ENCODE assay signal across 1 cellular context in the genomic region with DNA sequence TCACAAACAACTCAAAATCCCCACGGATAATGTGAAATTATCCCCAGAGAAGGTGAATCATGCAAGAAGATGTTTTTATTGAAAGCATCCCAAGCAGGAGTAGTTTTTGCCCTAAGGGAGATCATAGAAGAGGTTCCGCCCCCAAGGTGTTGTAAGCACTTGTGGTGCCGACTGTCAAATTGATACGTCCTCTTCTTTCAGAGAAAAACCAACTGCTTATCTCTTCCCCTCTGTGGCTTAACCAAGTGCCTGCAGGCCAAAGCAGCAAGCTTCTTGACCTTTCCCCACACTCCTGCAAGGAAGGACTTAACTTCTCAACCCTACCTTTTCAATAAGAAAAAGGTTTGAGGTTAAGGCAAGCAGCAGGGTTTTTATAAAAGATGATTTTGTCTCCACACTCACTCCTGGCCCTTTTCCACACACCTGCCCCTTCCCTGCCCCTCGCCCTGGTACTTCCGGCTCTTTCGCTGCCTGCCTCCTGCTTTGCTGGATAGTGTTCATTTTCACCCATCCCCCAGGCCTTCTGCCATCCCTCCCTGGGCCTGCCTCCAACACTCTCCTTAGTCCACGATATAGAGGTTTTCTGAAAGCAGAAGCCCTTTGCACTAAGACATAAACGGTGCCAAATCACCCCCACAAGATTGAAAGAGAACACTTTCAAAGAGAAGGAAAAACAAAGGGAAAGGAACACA.
TF ChIP-seq lines count a peak whose summit lies in the region.

No MANE protein-coding gene starts in this region.

TF ChIP-seq in K562, 482 proteins besides CTCF, POLR2A, EP300 and RAD21 (continued from another document):
- TF ChIP-seq MLX (CRISPR knock-in tag; conservative IDR thresholded peaks at IDR 0.05), result no peak
- no peak for TF ChIP-seq SETDB1 (IDR thresholded peaks at IDR 0.05; ENCODE audit: low read length)
- no peak for TF ChIP-seq CSDE1 (IDR thresholded peaks at IDR 0.05)
- TF ChIP-seq MECOM (CRISPR knock-in tag; IDR thresholded peaks at IDR 0.05), result peak; percentile 90; the same call in 1 of the 2 replicates
- 0 out of 2 replicates have a peak, but pooled peaks have one; percentile 21 for TF ChIP-seq SOX6 (IDR thresholded peaks at IDR 0.05)
- peak; percentile 43 for TF ChIP-seq RBBP5 (IDR thresholded peaks at IDR 0.05; ENCODE audit: borderline replicate concordance, insufficient read depth, low read length, poor library complexity, severe bottlenecking)
- TF ChIP-seq ZNF197 (CRISPR knock-in tag; IDR thresholded peaks at IDR 0.05; ENCODE audit: low read depth), result no peak
- no peak for TF ChIP-seq HOXB6 (CRISPR knock-in tag; IDR thresholded peaks at IDR 0.05; ENCODE audit: borderline replicate concordance)
- no peak for TF ChIP-seq RBM34 (IDR thresholded peaks at IDR 0.05; ENCODE audit: borderline replicate concordance, insufficient read depth, low read length)
- peak; percentile 33; the same call in 1 of the 2 replicates for TF ChIP-seq TEAD4 (IDR thresholded peaks at IDR 0.05; ENCODE audit: low read length)
- TF ChIP-seq TEAD4 (CRISPR knock-in tag; IDR thresholded peaks at IDR 0.05; ENCODE audit: borderline replicate concordance), result no peak
- TF ChIP-seq PTTG1 (tag; IDR thresholded peaks at IDR 0.05; ENCODE audit: low read depth), result no peak
- no peak for TF ChIP-seq TARDBP (IDR thresholded peaks at IDR 0.05)
- TF ChIP-seq, protein P1, sequence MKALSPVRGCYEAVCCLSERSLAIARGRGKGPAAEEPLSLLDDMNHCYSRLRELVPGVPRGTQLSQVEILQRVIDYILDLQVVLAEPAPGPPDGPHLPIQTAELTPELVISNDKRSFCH (CRISPR knock-in tag; IDR thresholded peaks at IDR 0.05), result no peak
- TF ChIP-seq, protein P1 (tag; IDR thresholded peaks at IDR 0.05), result peak; percentile 90
- TF ChIP-seq, protein P2, sequence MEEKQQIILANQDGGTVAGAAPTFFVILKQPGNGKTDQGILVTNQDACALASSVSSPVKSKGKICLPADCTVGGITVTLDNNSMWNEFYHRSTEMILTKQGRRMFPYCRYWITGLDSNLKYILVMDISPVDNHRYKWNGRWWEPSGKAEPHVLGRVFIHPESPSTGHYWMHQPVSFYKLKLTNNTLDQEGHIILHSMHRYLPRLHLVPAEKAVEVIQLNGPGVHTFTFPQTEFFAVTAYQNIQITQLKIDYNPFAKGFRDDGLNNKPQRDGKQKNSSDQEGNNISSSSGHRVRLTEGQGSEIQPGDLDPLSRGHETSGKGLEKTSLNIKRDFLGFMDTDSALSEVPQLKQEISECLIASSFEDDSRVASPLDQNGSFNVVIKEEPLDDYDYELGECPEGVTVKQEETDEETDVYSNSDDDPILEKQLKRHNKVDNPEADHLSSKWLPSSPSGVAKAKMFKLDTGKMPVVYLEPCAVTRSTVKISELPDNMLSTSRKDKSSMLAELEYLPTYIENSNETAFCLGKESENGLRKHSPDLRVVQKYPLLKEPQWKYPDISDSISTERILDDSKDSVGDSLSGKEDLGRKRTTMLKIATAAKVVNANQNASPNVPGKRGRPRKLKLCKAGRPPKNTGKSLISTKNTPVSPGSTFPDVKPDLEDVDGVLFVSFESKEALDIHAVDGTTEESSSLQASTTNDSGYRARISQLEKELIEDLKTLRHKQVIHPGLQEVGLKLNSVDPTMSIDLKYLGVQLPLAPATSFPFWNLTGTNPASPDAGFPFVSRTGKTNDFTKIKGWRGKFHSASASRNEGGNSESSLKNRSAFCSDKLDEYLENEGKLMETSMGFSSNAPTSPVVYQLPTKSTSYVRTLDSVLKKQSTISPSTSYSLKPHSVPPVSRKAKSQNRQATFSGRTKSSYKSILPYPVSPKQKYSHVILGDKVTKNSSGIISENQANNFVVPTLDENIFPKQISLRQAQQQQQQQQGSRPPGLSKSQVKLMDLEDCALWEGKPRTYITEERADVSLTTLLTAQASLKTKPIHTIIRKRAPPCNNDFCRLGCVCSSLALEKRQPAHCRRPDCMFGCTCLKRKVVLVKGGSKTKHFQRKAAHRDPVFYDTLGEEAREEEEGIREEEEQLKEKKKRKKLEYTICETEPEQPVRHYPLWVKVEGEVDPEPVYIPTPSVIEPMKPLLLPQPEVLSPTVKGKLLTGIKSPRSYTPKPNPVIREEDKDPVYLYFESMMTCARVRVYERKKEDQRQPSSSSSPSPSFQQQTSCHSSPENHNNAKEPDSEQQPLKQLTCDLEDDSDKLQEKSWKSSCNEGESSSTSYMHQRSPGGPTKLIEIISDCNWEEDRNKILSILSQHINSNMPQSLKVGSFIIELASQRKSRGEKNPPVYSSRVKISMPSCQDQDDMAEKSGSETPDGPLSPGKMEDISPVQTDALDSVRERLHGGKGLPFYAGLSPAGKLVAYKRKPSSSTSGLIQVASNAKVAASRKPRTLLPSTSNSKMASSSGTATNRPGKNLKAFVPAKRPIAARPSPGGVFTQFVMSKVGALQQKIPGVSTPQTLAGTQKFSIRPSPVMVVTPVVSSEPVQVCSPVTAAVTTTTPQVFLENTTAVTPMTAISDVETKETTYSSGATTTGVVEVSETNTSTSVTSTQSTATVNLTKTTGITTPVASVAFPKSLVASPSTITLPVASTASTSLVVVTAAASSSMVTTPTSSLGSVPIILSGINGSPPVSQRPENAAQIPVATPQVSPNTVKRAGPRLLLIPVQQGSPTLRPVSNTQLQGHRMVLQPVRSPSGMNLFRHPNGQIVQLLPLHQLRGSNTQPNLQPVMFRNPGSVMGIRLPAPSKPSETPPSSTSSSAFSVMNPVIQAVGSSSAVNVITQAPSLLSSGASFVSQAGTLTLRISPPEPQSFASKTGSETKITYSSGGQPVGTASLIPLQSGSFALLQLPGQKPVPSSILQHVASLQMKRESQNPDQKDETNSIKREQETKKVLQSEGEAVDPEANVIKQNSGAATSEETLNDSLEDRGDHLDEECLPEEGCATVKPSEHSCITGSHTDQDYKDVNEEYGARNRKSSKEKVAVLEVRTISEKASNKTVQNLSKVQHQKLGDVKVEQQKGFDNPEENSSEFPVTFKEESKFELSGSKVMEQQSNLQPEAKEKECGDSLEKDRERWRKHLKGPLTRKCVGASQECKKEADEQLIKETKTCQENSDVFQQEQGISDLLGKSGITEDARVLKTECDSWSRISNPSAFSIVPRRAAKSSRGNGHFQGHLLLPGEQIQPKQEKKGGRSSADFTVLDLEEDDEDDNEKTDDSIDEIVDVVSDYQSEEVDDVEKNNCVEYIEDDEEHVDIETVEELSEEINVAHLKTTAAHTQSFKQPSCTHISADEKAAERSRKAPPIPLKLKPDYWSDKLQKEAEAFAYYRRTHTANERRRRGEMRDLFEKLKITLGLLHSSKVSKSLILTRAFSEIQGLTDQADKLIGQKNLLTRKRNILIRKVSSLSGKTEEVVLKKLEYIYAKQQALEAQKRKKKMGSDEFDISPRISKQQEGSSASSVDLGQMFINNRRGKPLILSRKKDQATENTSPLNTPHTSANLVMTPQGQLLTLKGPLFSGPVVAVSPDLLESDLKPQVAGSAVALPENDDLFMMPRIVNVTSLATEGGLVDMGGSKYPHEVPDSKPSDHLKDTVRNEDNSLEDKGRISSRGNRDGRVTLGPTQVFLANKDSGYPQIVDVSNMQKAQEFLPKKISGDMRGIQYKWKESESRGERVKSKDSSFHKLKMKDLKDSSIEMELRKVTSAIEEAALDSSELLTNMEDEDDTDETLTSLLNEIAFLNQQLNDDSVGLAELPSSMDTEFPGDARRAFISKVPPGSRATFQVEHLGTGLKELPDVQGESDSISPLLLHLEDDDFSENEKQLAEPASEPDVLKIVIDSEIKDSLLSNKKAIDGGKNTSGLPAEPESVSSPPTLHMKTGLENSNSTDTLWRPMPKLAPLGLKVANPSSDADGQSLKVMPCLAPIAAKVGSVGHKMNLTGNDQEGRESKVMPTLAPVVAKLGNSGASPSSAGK (IDR thresholded peaks at IDR 0.05), result no peak
- no peak for TF ChIP-seq SRSF9 (IDR thresholded peaks at IDR 0.05; ENCODE audit: borderline replicate concordance, low read depth, low read length)
- 0 out of 2 replicates have a peak, but pooled peaks have one; percentile 29 for TF ChIP-seq SMARCE1 (IDR thresholded peaks at IDR 0.05)
- TF ChIP-seq SRSF3 (IDR thresholded peaks at IDR 0.05; ENCODE audit: insufficient read depth, low read length), result no peak
- 0 out of 2 replicates have a peak, but pooled peaks have one; percentile 31 for TF ChIP-seq HDAC2 (IDR thresholded peaks at IDR 0.05)
- TF ChIP-seq MIER1 (IDR thresholded peaks at IDR 0.05; ENCODE audit: low read depth), result no peak
- TF ChIP-seq FIP1L1 (IDR thresholded peaks at IDR 0.05; ENCODE audit: low read depth, low read length, poor library complexity, severe bottlenecking), result no peak
- 0 out of 4 replicates have a peak, but pooled peaks of 1 of the 2 experiments have one; percentile 20 for TF ChIP-seq TBL1XR1 (IDR thresholded peaks at IDR 0.05; ENCODE audit: low read length in 2 of 2)
- no peak for TF ChIP-seq LARP7 (IDR thresholded peaks at IDR 0.05)
- TF ChIP-seq CBFA2T3 (IDR thresholded peaks at IDR 0.05), result peak; percentile 76
- TF ChIP-seq, protein P3, sequence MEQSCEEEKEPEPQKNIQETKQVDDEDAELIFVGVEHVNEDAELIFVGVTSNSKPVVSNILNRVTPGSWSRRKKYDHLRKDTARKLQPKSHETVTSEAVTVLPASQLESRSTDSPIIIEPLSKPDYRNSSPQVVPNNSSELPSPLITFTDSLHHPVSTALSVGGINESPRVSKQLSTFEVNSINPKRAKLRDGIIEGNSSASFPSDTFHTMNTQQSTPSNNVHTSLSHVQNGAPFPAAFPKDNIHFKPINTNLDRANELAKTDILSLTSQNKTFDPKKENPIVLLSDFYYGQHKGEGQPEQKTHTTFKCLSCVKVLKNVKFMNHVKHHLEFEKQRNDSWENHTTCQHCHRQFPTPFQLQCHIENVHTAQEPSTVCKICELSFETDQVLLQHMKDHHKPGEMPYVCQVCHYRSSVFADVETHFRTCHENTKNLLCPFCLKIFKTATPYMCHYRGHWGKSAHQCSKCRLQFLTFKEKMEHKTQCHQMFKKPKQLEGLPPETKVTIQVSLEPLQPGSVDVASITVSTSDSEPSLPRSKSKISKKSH (CRISPR knock-in tag; IDR thresholded peaks at IDR 0.05), result no peak
- TF ChIP-seq SMAD1 (IDR thresholded peaks at IDR 0.05; ENCODE audit: low read depth, low read length, partially characterized antibody), result no peak
- TF ChIP-seq, protein P4, sequence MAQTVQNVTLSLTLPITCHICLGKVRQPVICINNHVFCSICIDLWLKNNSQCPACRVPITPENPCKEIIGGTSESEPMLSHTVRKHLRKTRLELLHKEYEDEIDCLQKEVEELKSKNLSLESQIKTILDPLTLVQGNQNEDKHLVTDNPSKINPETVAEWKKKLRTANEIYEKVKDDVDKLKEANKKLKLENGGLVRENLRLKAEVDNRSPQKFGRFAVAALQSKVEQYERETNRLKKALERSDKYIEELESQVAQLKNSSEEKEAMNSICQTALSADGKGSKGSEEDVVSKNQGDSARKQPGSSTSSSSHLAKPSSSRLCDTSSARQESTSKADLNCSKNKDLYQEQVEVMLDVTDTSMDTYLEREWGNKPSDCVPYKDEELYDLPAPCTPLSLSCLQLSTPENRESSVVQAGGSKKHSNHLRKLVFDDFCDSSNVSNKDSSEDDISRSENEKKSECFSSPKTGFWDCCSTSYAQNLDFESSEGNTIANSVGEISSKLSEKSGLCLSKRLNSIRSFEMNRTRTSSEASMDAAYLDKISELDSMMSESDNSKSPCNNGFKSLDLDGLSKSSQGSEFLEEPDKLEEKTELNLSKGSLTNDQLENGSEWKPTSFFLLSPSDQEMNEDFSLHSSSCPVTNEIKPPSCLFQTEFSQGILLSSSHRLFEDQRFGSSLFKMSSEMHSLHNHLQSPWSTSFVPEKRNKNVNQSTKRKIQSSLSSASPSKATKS (CRISPR knock-in tag; IDR thresholded peaks at IDR 0.05), result no peak
- TF ChIP-seq ESRRA (IDR thresholded peaks at IDR 0.05; ENCODE audit: borderline replicate concordance, low read depth), result peak; percentile 39; the same call in 1 of the 2 replicates
- no peak for TF ChIP-seq MCM3 (IDR thresholded peaks at IDR 0.05)
- no peak for TF ChIP-seq TAF15 (IDR thresholded peaks at IDR 0.05; ENCODE audit: low read depth, low read length)
- no peak for TF ChIP-seq NFE2L1 (tag; IDR thresholded peaks at IDR 0.05; ENCODE audit: borderline replicate concordance, low read depth)
